ENCODE assay signal across 1 cellular context in genomic region chr1:37305841-37306240, GRCh38.
TF ChIP-seq lines count a peak whose summit lies in the region.

No MANE protein-coding gene starts in this region.

TF ChIP-seq in GM23338, 12 proteins besides CTCF, POLR2A, EP300 and RAD21:
- TF ChIP-seq ZNF462 (CRISPR knock-in tag; IDR thresholded peaks at IDR 0.05) (no peak), EZH2 (IDR thresholded peaks at IDR 0.05; ENCODE audit: low read depth, unreplicated experiment) (no peak), NANOG (IDR thresholded peaks at IDR 0.05; ENCODE audit: borderline replicate concordance) (no peak), JUNB (IDR thresholded peaks at IDR 0.05; ENCODE audit: unreplicated experiment) (no peak)
